ENCODE assay signal across 8 cellular contexts in genomic region chr10:124917168-124917938, GRCh38. TPM values are rescaled to one million over a fixed set of nuclear protein-coding genes. Genes with fewer than 3 reads are reported as not detected.
DNase-seq lines count a peak whose midpoint lies in the region; ATAC-seq, FAIRE-seq and TF ChIP-seq lines count a peak whose summit lies in the region.

No MANE protein-coding gene starts in this region.

- peaks cover 35 to 51% (median 48%) of the 10 kb centered on the region in 3 donors for H3K4me1 Mint-ChIP-seq in CD8-positive, alpha-beta memory T cell

- no peaks in the 10 kb centered on the region for H3K9me3 Mint-ChIP-seq in CD8-positive, alpha-beta memory T cell

- peak overlapping the region; percentile 94 for H3K27ac ChIP-seq in CD8-positive, alpha-beta memory T cell (ENCODE audit: low read depth, low read length)
- peak overlapping the region; percentile 95 for H3K27ac ChIP-seq in HL-60 (replicated peaks)
- H3K27ac ChIP-seq in mammary epithelial cell (ENCODE audit: insufficient read depth, low read depth, low read length): peak overlapping the region; percentile 77
- peak overlapping the region; percentile 85 to 96 for H3K27ac ChIP-seq in kidney (ENCODE audit: low read depth in 2 of 2, low read length in 2 of 2)

- no peaks in the 10 kb centered on the region for H3K9me3 ChIP-seq in CD8-positive, alpha-beta memory T cell (ENCODE audit: low read length)
- H3K9me3 ChIP-seq in mammary epithelial cell (replicated peaks; ENCODE audit: insufficient read depth, low read length): no peaks in the 10 kb centered on the region
- no peaks in the 10 kb centered on the region for H3K9me3 ChIP-seq in kidney (ENCODE audit: control insufficient read depth in 1 of 2, low read length in 2 of 2)

- peak overlapping the region; percentile 95 for H2AFZ ChIP-seq in mammary epithelial cell (ENCODE audit: low read depth, low read length)

- TF ChIP-seq CTCF in HL-60 (IDR thresholded peaks at IDR 0.05; ENCODE audit: insufficient read depth, low read length) (no peak), mammary epithelial cell (conservative IDR thresholded peaks at IDR 0.05 in 1 of 2, IDR thresholded peaks at IDR 0.05 in 1 of 2; ENCODE audit: extremely low read depth in 1 of 2, insufficient read depth in 1 of 2, low read depth in 1 of 2, low read length in 2 of 2) (no peak), kidney (IDR thresholded peaks at IDR 0.05; ENCODE audit: borderline replicate concordance, extremely low read depth, insufficient read depth) (no peak)

- peak overlapping the region; percentile 83 for H3K4me3 ChIP-seq in CD8-positive, alpha-beta memory T cell (ENCODE audit: low read length)
- H3K4me3 ChIP-seq in HL-60 (replicated peaks; ENCODE audit: insufficient read depth, low read length) (peak overlapping the region; percentile 94), mammary epithelial cell (replicated peaks in 1 of 3; ENCODE audit: insufficient read depth in 1 of 3, low read depth in 2 of 3, low read length in 3 of 3) (peak overlapping the region; percentile 66 to 95 (median 87)), kidney (ENCODE audit: low read length in 2 of 2) (peak overlapping the region; percentile 66 to 72)

- in situ Hi-C loops in mammary epithelial cell (cut with MboI; ENCODE audit: low sequenced_read_pairs in 2 of 2): no loop called here

- peak overlapping the region; percentile 87 for H3K9ac ChIP-seq in mammary epithelial cell (ENCODE audit: insufficient read depth, low read length)
- peak overlapping the region; percentile 45 to 75 for H3K9ac ChIP-seq in kidney (ENCODE audit: low read length in 2 of 2)

- WGBS in mammary epithelial cell (ENCODE audit: low coverage, missing lambda C conversion rate): 3% methylated on average over 11 of the region's 81 CpGs

- DNase-seq in CD8-positive, alpha-beta memory T cell: peak; percentile 13 to 64 (median 30)
- DNase-seq in HL-60 (ENCODE audit: low read depth in 1 of 2, low spot score in 1 of 2): peak in 1 of 2 experiments; percentile 47
- DNase-seq in T-helper 2 cell: peak in 4 of 5 experiments; percentile 9 to 57 (median 14)
- peak; percentile 39 for DNase-seq in mammary epithelial cell
- DNase-seq in kidney: peak; percentile 83
- peak; percentile 7 to 26 (median 11) for DNase-seq in stimulated activated CD4-positive, alpha-beta T cell treated with anti-CD3 and anti-CD28 coated beads, Interleukin-12 subunit alpha, Interleukin-12 subunit beta, amount 100 ng/mL, for 48 hours (ENCODE audit: low read depth in 2 of 3, low spot score in 1 of 3)
- no peak for DNase-seq in NCI-H1694 (lab: John Stamatoyannopoulos, UW)

- dilution Hi-C loops in mammary epithelial cell (cut with HindIII; ENCODE audit: low sequenced_read_pairs): no loop called here

- peak overlapping the region; percentile 82 to 98 (median 97) for H3K27ac Mint-ChIP-seq in CD8-positive, alpha-beta memory T cell

- H3K27me3 Mint-ChIP-seq in CD8-positive, alpha-beta memory T cell: no peaks in the 10 kb centered on the region

- ATAC-seq in GM19452 (IDR thresholded peaks at IDR 0.05; ENCODE audit: unreplicated experiment): peak; percentile 33

- FAIRE-seq in kidney (lab: Jason Lieb, UNC): no peak

- peaks cover 61% of the 10 kb centered on the region for H3K79me2 ChIP-seq in mammary epithelial cell (ENCODE audit: insufficient read depth, low read length)

- no TSS peak for BruUV-seq in mammary epithelial cell (replicated peaks; lab: Mats Ljungman, UMichigan)

- POLR2A ChIA-PET in CD8-positive, alpha-beta memory T cell (lab: Charles Lee): interaction anchor here (1.0 kb wide), 1 partner anchor 126 kb away, joined by 5 read pairs; the partner anchor contains the start of gene EEF1AKMT2

- no peaks in the 10 kb centered on the region for H4K20me1 ChIP-seq in mammary epithelial cell (ENCODE audit: insufficient read depth, low read length)

- no peaks in the 10 kb centered on the region for H3K36me3 ChIP-seq in CD8-positive, alpha-beta memory T cell (ENCODE audit: insufficient read depth, low read length)
- H3K36me3 ChIP-seq in mammary epithelial cell (ENCODE audit: insufficient read depth, low read length) (no peaks in the 10 kb centered on the region), kidney (ENCODE audit: control insufficient read depth in 1 of 2, insufficient read depth in 2 of 2, low read length in 2 of 2) (no peaks in the 10 kb centered on the region)

- peak overlapping the region; percentile 92 to 99 (median 96) for H3K4me3 Mint-ChIP-seq in CD8-positive, alpha-beta memory T cell

- H3K27me3 ChIP-seq in CD8-positive, alpha-beta memory T cell (ENCODE audit: insufficient read depth, low read length, poor library complexity, severe bottlenecking): no peaks in the 10 kb centered on the region
- H3K27me3 ChIP-seq in HL-60 (ENCODE audit: insufficient read depth, poor library complexity, severe bottlenecking) (no peaks in the 10 kb centered on the region), mammary epithelial cell (ENCODE audit: insufficient read depth, low read length) (no peaks in the 10 kb centered on the region)

- peak overlapping the region; percentile 88 for H3K4me2 ChIP-seq in mammary epithelial cell (ENCODE audit: insufficient read depth, low read depth, low read length)

- peaks cover 18% of the 10 kb centered on the region for H3K4me1 ChIP-seq in CD8-positive, alpha-beta memory T cell (ENCODE audit: insufficient read depth, low read length)
- peaks cover 27% of the 10 kb centered on the region for H3K4me1 ChIP-seq in mammary epithelial cell (ENCODE audit: insufficient read depth, low read length)
- H3K4me1 ChIP-seq in kidney (ENCODE audit: control insufficient read depth in 1 of 2, insufficient read depth in 1 of 2, low read depth in 1 of 2, low read length in 2 of 2): peaks cover 2 to 5% of the 10 kb centered on the region in 2 donors

- intact Hi-C loops in mammary epithelial cell (cut with micrococcal nuclease) (loop anchor here (2.0 to 5.0 kb wide), 3 partner anchors 25 to 145 kb away; partner anchors contain the start of gene ZRANB1), kidney (cut with DNase I) (no loop called here)

- CTCF ChIA-PET in CD8-positive, alpha-beta memory T cell (lab: Charles Lee): no interaction called here
- CTCF ChIA-PET in mammary epithelial cell (lab: Charles Lee; ENCODE audit: low non-redundant PET): interaction anchor here (0.6 kb wide), 1 partner anchor 75 kb away, joined by 3 read pairs; no protein-coding TSS in a partner anchor

- peaks cover 0 to 12% (median 0%) of the 10 kb centered on the region in 3 donors for H3K36me3 Mint-ChIP-seq in CD8-positive, alpha-beta memory T cell

RNA-seq across cellular contexts. Expression of gene ZRANB1, which starts 24.6 kb away (rescaled TPM):
- 10 to 100 TPM; 16.7 to 16.9 TPM for total RNA-seq in CD8-positive, alpha-beta memory T cell
- 11.8 TPM for polyA plus RNA-seq in CD8-positive, alpha-beta memory T cell
- total RNA-seq in mammary epithelial cell: 10 to 100 TPM; 14.0 to 19.3 TPM
- polyA plus RNA-seq in mammary epithelial cell: 5.6 TPM
- polyA minus RNA-seq in mammary epithelial cell: 9.1 TPM
- 17.5 TPM for total RNA-seq in kidney
- polyA plus RNA-seq in kidney (ENCODE audit: insufficient read depth, low read depth, low replicate concordance): 8.9 TPM
